ENCODE assay signal across 8 cellular contexts in the genomic region with DNA sequence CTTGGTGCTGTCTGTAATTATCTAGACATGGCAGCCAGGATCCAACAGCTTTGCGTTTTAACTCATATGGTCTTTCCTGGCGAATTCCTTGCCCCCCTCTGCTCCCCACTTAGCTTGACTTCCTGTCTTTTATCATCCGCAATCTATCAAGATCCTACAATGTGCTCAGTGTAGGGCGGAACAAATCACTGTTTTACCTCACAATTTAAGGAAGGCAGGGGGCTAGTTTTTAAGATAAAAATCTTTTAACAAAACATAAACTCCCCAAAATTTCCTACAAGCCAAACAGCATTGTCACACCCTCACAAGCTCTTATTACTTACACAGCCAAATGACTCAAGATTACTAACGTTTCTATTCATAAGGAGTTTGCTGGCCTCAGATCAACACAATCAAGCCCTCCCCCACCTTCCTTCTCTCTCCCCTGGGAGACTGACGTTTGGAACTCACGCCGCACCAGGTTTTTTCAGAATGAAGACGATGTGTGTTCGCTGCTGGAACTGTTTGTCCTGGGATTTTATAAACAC. TPM values are rescaled to one million over a fixed set of nuclear protein-coding genes. Genes with fewer than 3 reads are reported as not detected.
DNase-seq lines count a peak whose midpoint lies in the region; ATAC-seq, FAIRE-seq and TF ChIP-seq lines count a peak whose summit lies in the region.

No MANE protein-coding gene starts in this region.

- FAIRE-seq in RCC 7860 (lab: Jason Lieb, UNC): peak; percentile 85

- DNase-seq in NCI-H748 (lab: John Stamatoyannopoulos, UW; ENCODE audit: unreplicated experiment) (peak; percentile 13), NCI-H748 treated with DMSO at 0.1 percent for 48 hours (lab: John Stamatoyannopoulos, UW) (no peak), RCC 7860 (ENCODE audit: low spot score) (peak; percentile 81), fibroblast of villous mesenchyme (ENCODE audit: low read depth) (peak; percentile 65), ovary (peak in 4 of 5 donors; percentile 36 to 60 (median 51)), posterior vena cava (ENCODE audit: low spot score) (no peak), SW480 (ENCODE audit: low spot score) (no peak)

- WGBS in ovary, 3 donors: 30 to 35% (median 31%) methylated on average over 10 of the region's 10 CpGs

- no peak for TF ChIP-seq EP300 in ovary (IDR thresholded peaks at IDR 0.05)

- H3K27me3 ChIP-seq in ovary: no peaks in the 10 kb centered on the region

- H3K27ac ChIP-seq in ovary: peak overlapping the region; percentile 69 to 96

- no peak for TF ChIP-seq POLR2A in ovary (IDR thresholded peaks at IDR 0.05)

- ATAC-seq in HG03108 (IDR thresholded peaks at IDR 0.05; ENCODE audit: unreplicated experiment): no peak

- H3K9me3 ChIP-seq in ovary: no peaks in the 10 kb centered on the region

- H3K4me3 ChIP-seq in fibroblast of villous mesenchyme (ENCODE audit: low read depth, low read length) (peak overlapping the region; percentile 82), ovary (peak overlapping the region; percentile 92)

- peaks cover 2% of the 10 kb centered on the region for H3K4me1 ChIP-seq in ovary (ENCODE audit: insufficient read depth)

- H3K36me3 ChIP-seq in ovary: no peaks in the 10 kb centered on the region

- intact Hi-C loops in ovary (cut with DNase I): loop anchor here in 1 of 4 donors (10.0 kb wide), 1 partner anchor 110 kb away; no protein-coding TSS in a partner anchor
- intact Hi-C loops in posterior vena cava (cut with DNase I): no loop called here

- no peak for TF ChIP-seq CTCF in fibroblast of villous mesenchyme (IDR thresholded peaks at IDR 0.05; ENCODE audit: insufficient read depth, low read depth, low read length)
- TF ChIP-seq CTCF in ovary (IDR thresholded peaks at IDR 0.05): no peak

RNA-seq across cellular contexts. Expression of a gene that starts 1.3 kb away (rescaled TPM):
- total RNA-seq in fibroblast of villous mesenchyme (29.0 and 41.0 TPM in 2 replicates), ovary (10 to 100 TPM; 27.9 to 54.1 (median 47.0) TPM), posterior vena cava (10 to 100 TPM; 45.3 to 53.8 TPM)
- polyA plus RNA-seq in ovary: 10 to 100 TPM; 12.6 to 21.7 TPM

Comparison
In these comparisons a context has a peak if more than half of its experiments do, and no peak if none do; other contexts are left out.
1. DNase-seq: peak in NCI-H748 (single experiment), RCC 7860 (single experiment), fibroblast of villous mesenchyme (single experiment) and ovary (4 of 5); none in NCI-H748 treated with DMSO at 0.1 percent for 48 hours (single experiment), posterior vena cava (single experiment) and SW480 (single experiment).